8 cellular contexts compared by ENCODE assay signal in genomic region chr19:16041571-16042386, GRCh38. TPM values are rescaled to one million over a fixed set of nuclear protein-coding genes. Genes with fewer than 3 reads are reported as not detected.
A peak's percentile ranks its signal among the peaks of the same experiment; 100 is the strongest.
DNase-seq lines count a peak whose midpoint lies in the region; ATAC-seq and TF ChIP-seq lines count a peak whose summit lies in the region.

No MANE protein-coding gene starts in this region.

- H3K36me3 ChIP-seq in BLaER1 treated with 17β-estradiol and CSF1 and Interleukin-3, amounts not matched to agents 10 nM and 100 nM, result no peaks in the 10 kb centered on the region
- H3K36me3 ChIP-seq in esophagus muscularis mucosa, result no peaks in the 10 kb centered on the region

- no peaks in the 10 kb centered on the region for H3K9me3 Mint-ChIP-seq in naive B cell

- H3K27ac Mint-ChIP-seq in naive B cell, result peak overlapping the region in 1 of 6 donors; percentile 47

- intact Hi-C loops in esophagus muscularis mucosa (cut with DNase I), result loop anchor here (1.0 to 5.0 kb wide), 3 partner anchors 71 to 414 kb away; partner anchors contain the start of gene RAB8A

- peak; percentile 24 for DNase-seq in HFF-Myc (ENCODE audit: extremely low read depth, low read depth)
- DNase-seq in OCI-M2 (lab: John Stamatoyannopoulos, UW; ENCODE audit: unreplicated experiment), result peak; percentile 61
- peak; percentile 69 for DNase-seq in activated T-cell treated with anti-CD3 and anti-CD28 coated beads for 48 hours (ENCODE audit: low read depth)
- no peak for DNase-seq in esophagus muscularis mucosa (ENCODE audit: extremely low spot score)
- DNase-seq in naive B cell, result peak; percentile 62
- DNase-seq in stimulated activated CD8-positive, alpha-beta memory T cell treated with anti-CD3 and anti-CD28 coated beads, Interleukin-7, amount 100 ng/mL, for 4 hours (ENCODE audit: low read depth in 2 of 2), result peak; percentile 58 to 59

- no peak overlapping the region; a peak in 1 of 20 replicates for H3K4me3 ChIP-seq in BLaER1 treated with 17β-estradiol and CSF1 and Interleukin-3, amounts not matched to agents 10 nM and 100 nM
- H3K4me3 ChIP-seq in HFF-Myc (replicated peaks; ENCODE audit: low read depth, low read length), result no peak overlapping the region
- peak overlapping the region; percentile 20 to 47 (median 30) for H3K4me3 ChIP-seq in esophagus muscularis mucosa

- H4K20me1 ChIP-seq in BLaER1 treated with 17β-estradiol and CSF1 and Interleukin-3, amounts not matched to agents 10 nM and 100 nM, result no peaks in the 10 kb centered on the region

- WGBS in esophagus muscularis mucosa, result 21% methylated on average over 29 of the region's 29 CpGs

- H3K27me3 ChIP-seq in BLaER1 treated with 17β-estradiol and CSF1 and Interleukin-3, amounts not matched to agents 10 nM and 100 nM, result no peaks in the 10 kb centered on the region
- peaks cover 0 to 4% (median 0%) of the 10 kb centered on the region in 4 donors for H3K27me3 ChIP-seq in esophagus muscularis mucosa

- H3K4me2 ChIP-seq in BLaER1 treated with 17β-estradiol and CSF1 and Interleukin-3, amounts not matched to agents 10 nM and 100 nM, result peak overlapping the region; percentile 14 to 79 (median 42); a peak in 21 of 22 replicates

- ATAC-seq in naive B cell (ENCODE audit: low read depth in 2 of 2) (peak; percentile 74 to 86), HG03196 (IDR thresholded peaks at IDR 0.05; ENCODE audit: unreplicated experiment) (no peak)

- peaks cover 0 to 10% (median 0%) of the 10 kb centered on the region in 3 donors for H3K27me3 Mint-ChIP-seq in naive B cell

- no peak overlapping the region for H3K27ac ChIP-seq in BLaER1 treated with 17β-estradiol and CSF1 and Interleukin-3, amounts not matched to agents 10 nM and 100 nM
- H3K27ac ChIP-seq in esophagus muscularis mucosa (replicated peaks in 1 of 4), result peak overlapping the region; percentile 30 to 45 (median 35)

- no peaks in the 10 kb centered on the region for H3K36me3 Mint-ChIP-seq in naive B cell

- H3K4me1 ChIP-seq in BLaER1 treated with 17β-estradiol and CSF1 and Interleukin-3, amounts not matched to agents 10 nM and 100 nM, result peaks cover 0 to 18% (median 7%) of the 10 kb centered on the region in 10 experiments; a peak in 11 of 20 replicates
- H3K4me1 ChIP-seq in esophagus muscularis mucosa, result peaks cover 7 to 10% (median 9%) of the 10 kb centered on the region in 4 donors

- TF ChIP-seq CTCF in HFF-Myc (IDR thresholded peaks at IDR 0.05; ENCODE audit: low read depth, low read length, missing control alignments) (peak; percentile 98), esophagus muscularis mucosa (IDR thresholded peaks at IDR 0.05) (peak in 2 of 3 experiments; percentile 98 to 99)

- H3K9ac ChIP-seq in BLaER1 treated with 17β-estradiol and CSF1 and Interleukin-3, amounts not matched to agents 10 nM and 100 nM, result peak overlapping the region in 2 of 11 experiments; percentile 18 to 39; a peak in 2 of 22 replicates

- H3K9me3 ChIP-seq in BLaER1 treated with 17β-estradiol and CSF1 and Interleukin-3, amounts not matched to agents 10 nM and 100 nM (replicated peaks in 1 of 11), result no peaks in the 10 kb centered on the region
- H3K9me3 ChIP-seq in esophagus muscularis mucosa, result no peaks in the 10 kb centered on the region

- TF ChIP-seq POLR2A in esophagus muscularis mucosa (IDR thresholded peaks at IDR 0.05; ENCODE audit: low read depth), result no peak

- peak overlapping the region in 7 of 8 donors; percentile 22 to 84 (median 46) for H3K4me3 Mint-ChIP-seq in naive B cell

- TF ChIP-seq EP300 in esophagus muscularis mucosa (IDR thresholded peaks at IDR 0.05), result no peak

- peaks cover 4 to 17% (median 8%) of the 10 kb centered on the region in 3 donors for H3K4me1 Mint-ChIP-seq in naive B cell

RNA-seq across cellular contexts. Expression of gene TPM4, which starts 34.5 kb away (rescaled TPM):
- total RNA-seq in esophagus muscularis mucosa, result 100 to 1,000 TPM; 378 to 445 (median 414) TPM
- polyA plus RNA-seq in naive B cell (ENCODE audit: low read depth in 6 of 6), result 10 to 100 TPM; 53.6 to 85.7 (median 76.7) TPM

Comparison
In these comparisons a context has a peak if more than half of its experiments do, and no peak if none do; other contexts are left out.
1. H3K27ac ChIP-seq: peak in esophagus muscularis mucosa (4 of 4); none in BLaER1 treated with 17β-estradiol and CSF1 and Interleukin-3, amounts not matched to agents 10 nM and 100 nM (0 of 11).
2. H3K4me3 ChIP-seq: peak in esophagus muscularis mucosa (4 of 4); none in BLaER1 treated with 17β-estradiol and CSF1 and Interleukin-3, amounts not matched to agents 10 nM and 100 nM (0 of 10) and HFF-Myc (single experiment).